8 cellular contexts compared by ENCODE assay signal in genomic region chr1:15409400-15410222, GRCh38. TPM values are rescaled to one million over a fixed set of nuclear protein-coding genes. Genes with fewer than 3 reads are reported as not detected.
DNase-seq lines count a peak whose midpoint lies in the region; ATAC-seq and TF ChIP-seq lines count a peak whose summit lies in the region.

Gene EFHD2 (plus strand): TSS chr1:15409888. CDS start chr1:15409972, 84 bp downstream.

- H3K36me3 ChIP-seq in ascending aorta = no peaks in the 10 kb centered on the region

- no peaks in the 10 kb centered on the region for H3K27me3 ChIP-seq in ascending aorta

- DNase-seq in GM12865 (ENCODE audit: low read depth) (peak; percentile 84), NCI-H146 (lab: John Stamatoyannopoulos, UW) (peak; percentile 84), T-helper 22 cell (ENCODE audit: low read depth) (peak; percentile 89), ascending aorta (ENCODE audit: low spot score in 2 of 2) (peak; percentile 46 to 90), hepatic stellate cell (ENCODE audit: low spot score) (peak; percentile 90), retinal pigment epithelial cell (ENCODE audit: low read depth) (peak; percentile 70), GOT3 (lab: John Stamatoyannopoulos, UW) (no peak)

- ATAC-seq in HG02678 (IDR thresholded peaks at IDR 0.05; ENCODE audit: unreplicated experiment) = peak; percentile 84

- H3K4me3 ChIP-seq in GM12865 (ENCODE audit: low read depth, low read length) (peak within 1 kb of the TSS; percentile 96), ascending aorta (peak within 1 kb of the TSS; percentile 95 to 96), retinal pigment epithelial cell (ENCODE audit: low read length) (peak within 1 kb of the TSS; percentile 79)

- no peaks in the 10 kb centered on the region for H3K9me3 ChIP-seq in ascending aorta

- peaks cover 10 to 35% of the 10 kb centered on the region in 2 donors for H3K4me1 ChIP-seq in ascending aorta

- intact Hi-C loops in ascending aorta (cut with DNase I) = loop anchor here (2.0 to 10.0 kb wide), 4 partner anchors 37 to 255 kb away; partner anchors contain the start of gene TMEM51

- H3K27ac ChIP-seq in ascending aorta = peak within 1 kb of the TSS; percentile 52 to 59

- TF ChIP-seq CTCF in GM12865 (IDR thresholded peaks at IDR 0.05; ENCODE audit: insufficient read depth, low read depth, low read length, missing control alignments) (no peak), ascending aorta (IDR thresholded peaks at IDR 0.05) (no peak), retinal pigment epithelial cell (conservative IDR thresholded peaks at IDR 0.05; ENCODE audit: low read depth, low read length) (no peak)

RNA-seq across cellular contexts. Expression of gene EFHD2, which starts in this region (rescaled TPM):
- total RNA-seq in ascending aorta = 116 TPM
